Comparison of ENCODE assay signal across 9 cellular contexts in the genomic region with DNA sequence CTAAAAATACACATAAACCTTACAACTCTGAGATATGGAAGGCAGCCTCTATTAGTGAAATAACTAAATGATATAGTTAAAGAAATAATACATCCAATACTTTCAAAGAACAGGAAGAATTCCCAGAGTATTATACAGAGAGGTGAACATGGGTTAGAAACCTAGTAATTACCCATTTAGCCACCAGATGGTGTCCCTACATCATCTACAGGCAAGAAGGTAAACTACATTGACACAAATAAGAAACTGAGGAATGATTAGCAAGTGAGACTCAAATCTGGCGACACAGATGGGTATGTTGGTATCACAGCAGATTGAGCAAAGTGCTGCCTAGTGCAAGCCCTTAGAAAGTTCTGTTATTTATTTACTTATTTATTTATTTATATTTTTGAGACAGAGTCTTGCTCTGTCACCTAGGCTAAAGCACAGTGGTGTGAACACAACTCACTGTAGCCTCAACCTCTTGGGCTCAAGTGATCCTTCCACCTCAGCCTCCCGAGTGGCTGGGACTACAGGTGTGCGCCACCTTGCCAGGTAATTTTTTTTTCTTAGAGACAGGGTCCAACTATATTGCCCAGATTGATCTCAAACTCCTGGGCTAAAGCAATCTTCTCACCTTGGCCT. TPM values are rescaled to one million over a fixed set of nuclear protein-coding genes. Genes with fewer than 3 reads are reported as not detected.
A peak's percentile ranks its signal among the peaks of the same experiment; 100 is the strongest.
DNase-seq lines count a peak whose midpoint lies in the region; TF ChIP-seq lines count a peak whose summit lies in the region.
"Had no signal": no experiment of that assay in that cellular context is flagged by ENCODE, and none has a peak within 500 bp of the region (broad histone marks: within the 10 kb centered on the region; RNA-seq: fewer than 3 reads in every experiment).

No MANE protein-coding gene starts in this region.

- peak; percentile 71 for TF ChIP-seq CTCF in 22Rv1 (IDR thresholded peaks at IDR 0.05)
- peak; percentile 57 for TF ChIP-seq CTCF in GM06990 (IDR thresholded peaks at IDR 0.05; ENCODE audit: insufficient read depth, low read length, poor library complexity, severe bottlenecking)
- TF ChIP-seq CTCF in Peyer's patch (IDR thresholded peaks at IDR 0.05) = peak in 5 of 6 experiments; percentile 21 to 76 (median 65)
- peak; percentile 44 to 64 for TF ChIP-seq CTCF in fibroblast of lung (conservative IDR thresholded peaks at IDR 0.05 in 1 of 2, IDR thresholded peaks at IDR 0.05 in 1 of 2; ENCODE audit: low read depth in 1 of 2, low read length in 2 of 2)
- TF ChIP-seq CTCF in progenitor cell of endocrine pancreas (IDR thresholded peaks at IDR 0.05; ENCODE audit: unreplicated experiment) = peak; percentile 54

- no peak overlapping the region for H2AFZ ChIP-seq in fibroblast of lung (ENCODE audit: low read length)

- H3K9ac ChIP-seq in fibroblast of lung (ENCODE audit: insufficient read depth, low read length) = no peak overlapping the region

- no peaks in the 10 kb centered on the region for H3K4me1 Mint-ChIP-seq in progenitor cell of endocrine pancreas (ENCODE audit: low read depth)
- H3K4me1 Mint-ChIP-seq: central memory CD8-positive, alpha-beta T cell had no signal

- H3K27me3 ChIP-seq in GM06990 (replicated peaks; ENCODE audit: control insufficient read depth, insufficient read depth, low read length) (no peaks in the 10 kb centered on the region), Peyer's patch (no peaks in the 10 kb centered on the region), fibroblast of lung (ENCODE audit: control insufficient read depth, insufficient read depth, low read length) (no peaks in the 10 kb centered on the region), MG63 (no peaks in the 10 kb centered on the region)

- H3K27ac Mint-ChIP-seq in progenitor cell of endocrine pancreas = no peak overlapping the region

- TF ChIP-seq POLR2A in Peyer's patch (IDR thresholded peaks at IDR 0.05) = no peak

- no peaks in the 10 kb centered on the region for H3K9me3 Mint-ChIP-seq in progenitor cell of endocrine pancreas (ENCODE audit: low read depth)
- H3K9me3 Mint-ChIP-seq: central memory CD8-positive, alpha-beta T cell had no signal

- H3K36me3 Mint-ChIP-seq in progenitor cell of endocrine pancreas (ENCODE audit: insufficient read depth) = peaks cover 40% of the 10 kb centered on the region

- no peak overlapping the region for H3K4me3 Mint-ChIP-seq in progenitor cell of endocrine pancreas (ENCODE audit: low read depth)
- H3K4me3 Mint-ChIP-seq: central memory CD8-positive, alpha-beta T cell had no signal

- H3K4me2 ChIP-seq in fibroblast of lung (ENCODE audit: extremely low read depth, insufficient read depth, low read length) = no peak overlapping the region

- no peak overlapping the region for H3K27ac ChIP-seq in 22Rv1
- H3K27ac ChIP-seq in Peyer's patch = no peak overlapping the region
- H3K27ac ChIP-seq in fibroblast of lung (ENCODE audit: insufficient read depth, low read length) = no peak overlapping the region

- H3K9me3 ChIP-seq in Peyer's patch (no peaks in the 10 kb centered on the region), fibroblast of lung (ENCODE audit: control insufficient read depth, insufficient read depth, low read depth, low read length) (no peaks in the 10 kb centered on the region), MG63 (no peaks in the 10 kb centered on the region)

- H3K36me3 ChIP-seq in GM06990 (ENCODE audit: control insufficient read depth, insufficient read depth, low read length) (peaks cover 6% of the 10 kb centered on the region), Peyer's patch (peaks cover 0 to 76% (median 0%) of the 10 kb centered on the region in 3 donors), fibroblast of lung (ENCODE audit: control insufficient read depth, insufficient read depth, low read length) (no peaks in the 10 kb centered on the region), MG63 (peaks cover 3% of the 10 kb centered on the region)

- no peaks in the 10 kb centered on the region for H3K79me2 ChIP-seq in fibroblast of lung (ENCODE audit: control insufficient read depth, insufficient read depth, low read length)

- no peaks in the 10 kb centered on the region for H3K4me1 ChIP-seq in Peyer's patch
- H3K4me1 ChIP-seq in fibroblast of lung (ENCODE audit: control insufficient read depth, extremely low read depth, insufficient read depth, low read length) = no peaks in the 10 kb centered on the region

- DNase-seq in GM06990 (ENCODE audit: extremely low read depth, insufficient read length) = no peak
- DNase-seq in Peyer's patch = no peak
- DNase-seq in fibroblast of lung (ENCODE audit: low read depth in 2 of 2) = peak; percentile 27 to 54
- no peak for DNase-seq in progenitor cell of endocrine pancreas (ENCODE audit: low spot score, unreplicated experiment)
- DNase-seq in ecto neural progenitor cell (ENCODE audit: low spot score) = no peak
- DNase-seq in MG63 = no peak
- DNase-seq in NCI-H446 treated with DMSO at 0.1 percent for 48 hours (lab: John Stamatoyannopoulos, UW) = no peak

- no peak overlapping the region for H3K4me3 ChIP-seq in GM06990 (replicated peaks; ENCODE audit: low read depth, low read length)
- no peak overlapping the region for H3K4me3 ChIP-seq in Peyer's patch
- H3K4me3 ChIP-seq in fibroblast of lung (replicated peaks in 1 of 4; ENCODE audit: control extremely low read depth in 1 of 4, insufficient read depth in 1 of 4, low read depth in 3 of 4, low read length in 4 of 4) = no peak overlapping the region
- no peak overlapping the region for H3K4me3 ChIP-seq in MG63

- H4K20me1 ChIP-seq in fibroblast of lung (ENCODE audit: control insufficient read depth, extremely low read depth, insufficient read depth, low read length) = no peaks in the 10 kb centered on the region

- H3K27me3 Mint-ChIP-seq in progenitor cell of endocrine pancreas = no peaks in the 10 kb centered on the region
- H3K27me3 Mint-ChIP-seq: central memory CD8-positive, alpha-beta T cell had no signal

RNA-seq across cellular contexts. Expression of a gene that starts 28.2 kb away (rescaled TPM):
- 10 to 100 TPM; 16.5 to 39.6 (median 20.6) TPM for total RNA-seq in Peyer's patch
- total RNA-seq in fibroblast of lung = 21.3 and 24.9 TPM in 2 replicates
- polyA plus RNA-seq in fibroblast of lung = 12.7 and 16.0 TPM in 2 replicates
- 8.3 and 11.7 TPM in 2 replicates for polyA plus RNA-seq in fibroblast of lung (2012)
- 3.1 and 16.7 TPM in 2 replicates for polyA minus RNA-seq in fibroblast of lung (ENCODE audit: low replicate concordance)
- 49.8 and 51.1 TPM in 2 replicates for total RNA-seq in progenitor cell of endocrine pancreas
- total RNA-seq in MG63 (2014; rRNA removed; shearing (Covaris generic); ENCODE audit: low replicate concordance) = 13.5 and 14.6 TPM in 2 replicates

RNA-seq across cellular contexts. Expression of a gene that starts 34.9 kb away (rescaled TPM):
- not detected for total RNA-seq in Peyer's patch
- total RNA-seq in fibroblast of lung = not detected in 2 replicates
- polyA plus RNA-seq in fibroblast of lung = not detected in 2 replicates
- polyA plus RNA-seq in fibroblast of lung (2012) = not detected in 2 replicates
- polyA minus RNA-seq in fibroblast of lung (ENCODE audit: low replicate concordance) = not detected in 2 replicates
- 11.3 and 14.1 TPM in 2 replicates for total RNA-seq in progenitor cell of endocrine pancreas
- total RNA-seq in MG63 (2014; rRNA removed; shearing (Covaris generic); ENCODE audit: low replicate concordance) = not detected in 2 replicates

RNA-seq across cellular contexts. Expression of a gene that starts 36.6 kb away (rescaled TPM):
- total RNA-seq in Peyer's patch (100 to 1,000 TPM in 1 of 4 donors, 10 to 100 TPM in 3; 33.8 to 123 (median 65.3) TPM), fibroblast of lung (46.0 and 49.0 TPM in 2 replicates), progenitor cell of endocrine pancreas (85.1 and 89.6 TPM in 2 replicates)
- polyA plus RNA-seq in fibroblast of lung = 134 and 151 TPM in 2 replicates
- 179 and 184 TPM in 2 replicates for polyA plus RNA-seq in fibroblast of lung (2012)
- polyA minus RNA-seq in fibroblast of lung (ENCODE audit: low replicate concordance) = 44.4 and 51.3 TPM in 2 replicates
- total RNA-seq in MG63 (2014; rRNA removed; shearing (Covaris generic); ENCODE audit: low replicate concordance) = 63.1 and 72.5 TPM in 2 replicates

RNA-seq across cellular contexts. Expression of a gene that starts 36.9 kb away (rescaled TPM):
- total RNA-seq in Peyer's patch (10 to 100 TPM; 25.6 to 31.2 (median 30.3) TPM), fibroblast of lung (107 and 116 TPM in 2 replicates), progenitor cell of endocrine pancreas (76.4 and 79.8 TPM in 2 replicates)
- polyA plus RNA-seq in fibroblast of lung = 99.6 and 160 TPM in 2 replicates
- 69.6 and 93.0 TPM in 2 replicates for polyA plus RNA-seq in fibroblast of lung (2012)
- polyA minus RNA-seq in fibroblast of lung (ENCODE audit: low replicate concordance) = 29.9 and 71.9 TPM in 2 replicates
- 43.1 and 56.1 TPM in 2 replicates for total RNA-seq in MG63 (2014; rRNA removed; shearing (Covaris generic); ENCODE audit: low replicate concordance)

RNA-seq across cellular contexts. Expression of a gene that starts 52.1 kb away (rescaled TPM):
- total RNA-seq in Peyer's patch (1 to 10 TPM in 2 of 4 donors, not detected in 2; 3.6 to 4.1 TPM), fibroblast of lung (under 0.01 and 0.17 TPM in 2 replicates), progenitor cell of endocrine pancreas (0.87 and 1.2 TPM in 2 replicates)
- polyA plus RNA-seq in fibroblast of lung = 0.05 and 1.5 TPM in 2 replicates
- polyA plus RNA-seq in fibroblast of lung (2012) = 1.7 TPM in 1 of 2 replicates, not detected in the other
- not detected in 2 replicates for polyA minus RNA-seq in fibroblast of lung (ENCODE audit: low replicate concordance)
- not detected in 2 replicates for total RNA-seq in MG63 (2014; rRNA removed; shearing (Covaris generic); ENCODE audit: low replicate concordance)

Comparison
In these comparisons a context has a peak if more than half of its experiments do, and no peak if none do; other contexts are left out.
1. DNase-seq: peak in fibroblast of lung (2 of 2); none in GM06990 (single experiment), Peyer's patch (0 of 3), progenitor cell of endocrine pancreas (single experiment), ecto neural progenitor cell (single experiment), MG63 (single experiment) and NCI-H446 treated with DMSO at 0.1 percent for 48 hours (single experiment).
2. RNA of a gene that starts 34.9 kb away (total RNA-seq): 11.3 to 14.1 TPM in progenitor cell of endocrine pancreas; not detected in fibroblast of lung, not detected in Peyer's patch and not detected in MG63; every median in the first group is over 10 times any median in the second.
3. Peak in every context shown above with its lines, with median percentiles within 50 percentile points of each other: CTCF ChIP-seq.